Comparison of ENCODE assay signal across 8 cellular contexts in genomic region chr22:38203090-38203810, GRCh38. TPM values are rescaled to one million over a fixed set of nuclear protein-coding genes. Genes with fewer than 3 reads are reported as not detected.
DNase-seq lines count a peak whose midpoint lies in the region; ATAC-seq, FAIRE-seq and TF ChIP-seq lines count a peak whose summit lies in the region.

No MANE protein-coding gene starts in this region.

- TF ChIP-seq POLR2A in HepG2 (IDR thresholded peaks at IDR 0.05; ENCODE audit: insufficient read depth in 1 of 2, low read depth in 2 of 2, low read length in 2 of 2), result no peak
- no peak for TF ChIP-seq POLR2A in suprapubic skin (IDR thresholded peaks at IDR 0.05)

- H3K36me3 ChIP-seq in PC-3 (ENCODE audit: low read depth, low read length), result 0 out of 2 replicates have a peak, but pooled peaks cover under 1% of the 10 kb centered on the region
- peaks cover 6% of the 10 kb centered on the region in 2 experiments for H3K36me3 ChIP-seq in HepG2 (replicated peaks in 1 of 2; ENCODE audit: control insufficient read depth in 1 of 2, insufficient read depth in 2 of 2, low read length in 2 of 2)
- no peaks in the 10 kb centered on the region for H3K36me3 ChIP-seq in suprapubic skin

- H3F3A ChIP-seq in PC-3 (ENCODE audit: low read length, unreplicated experiment), result peaks cover 3% of the 10 kb centered on the region

- peak overlapping the region; percentile 92 for H3K9ac ChIP-seq in PC-3 (ENCODE audit: low read length)
- peak overlapping the region; percentile 98 for H3K9ac ChIP-seq in HepG2 (ENCODE audit: insufficient read depth, low read depth, low read length)

- H3K27me3 Mint-ChIP-seq in brain, result peaks cover 6% of the 10 kb centered on the region

- CTCF ChIA-PET in PC-3 (lab: Charles Lee) (no interaction called here), HepG2 (lab: Yijun Ruan, JAX; ENCODE audit: low intra/inter-chr PET ratio, low total read pairs) (no interaction called here)

- FAIRE-seq in HepG2 (lab: Jason Lieb, UNC), result no peak

- WGBS in HepG2 (ENCODE audit: low lambda C conversion rate), result 2% methylated on average over 10 of the region's 19 CpGs
- WGBS in suprapubic skin, result 18% methylated on average over 5 of the region's 19 CpGs

- TF ChIP-seq EP300 in HepG2 (IDR thresholded peaks at IDR 0.05; ENCODE audit: low read depth in 2 of 2, low read length in 2 of 2), result no peak
- TF ChIP-seq EP300 in HepG2 (CRISPR knock-in tag; IDR thresholded peaks at IDR 0.05; ENCODE audit: borderline replicate concordance), result no peak
- TF ChIP-seq EP300 in suprapubic skin (IDR thresholded peaks at IDR 0.05), result no peak

- POLR2A ChIA-PET in PC-3 (lab: Charles Lee; ENCODE audit: unreplicated experiment) (no interaction called here), HepG2 (lab: Yijun Ruan, JAX) (interaction anchor here (0.6 to 3.3 kb wide), 7 partner anchors 9 to 112 kb away, joined by 3 to 26 read pairs (median 3); partner anchors contain the start of gene PLA2G6)

- TSS peak; percentile 84 for BruUV-seq in PC-3 (replicated peaks; lab: Mats Ljungman, UMichigan)
- no TSS peak for BruUV-seq in HepG2 (replicated peaks; lab: Mats Ljungman, UMichigan)

- H3K4me2 ChIP-seq in PC-3 (ENCODE audit: low read length) (peak overlapping the region; percentile 97), HepG2 (ENCODE audit: low read depth, low read length) (peak overlapping the region; percentile 87)

- ATAC-seq in PC-3 (peak; percentile 45), HepG2 (peak; percentile 51), HG03521 (IDR thresholded peaks at IDR 0.05; ENCODE audit: unreplicated experiment) (no peak), GM19467 (IDR thresholded peaks at IDR 0.05; ENCODE audit: unreplicated experiment) (no peak)

- peak overlapping the region; percentile 80 for H3K27ac ChIP-seq in PC-3 (ENCODE audit: low read length)
- H3K27ac ChIP-seq in HepG2 (ENCODE audit: extremely low read length, insufficient read depth, low read length), result peak overlapping the region; percentile 90
- peak overlapping the region; percentile 100 for H3K27ac ChIP-seq in suprapubic skin

- H4K20me1 ChIP-seq in PC-3 (ENCODE audit: low read length) (peaks cover 48% of the 10 kb centered on the region), HepG2 (ENCODE audit: insufficient read depth, low read length) (peaks cover 49% of the 10 kb centered on the region; the same call in 1 of the 2 replicates)

- DNase-seq in NCI-H1436 (lab: John Stamatoyannopoulos, UW), result peak; percentile 41
- DNase-seq in NCI-H1436 treated with DMSO at 0.1 percent for 48 hours (lab: John Stamatoyannopoulos, UW), result no peak
- peak; percentile 60 for DNase-seq in PC-3
- DNase-seq in HepG2 (ENCODE audit: low spot score), result peak; percentile 46
- peak in 1 of 2 donors; percentile 80 for DNase-seq in suprapubic skin (ENCODE audit: low spot score in 2 of 2)

- H3K9me3 Mint-ChIP-seq in brain, result peaks cover 0 to 6% (median 0%) of the 10 kb centered on the region in 5 experiments

- peaks cover 56% of the 10 kb centered on the region for H3K79me2 ChIP-seq in PC-3 (ENCODE audit: low read length)
- peaks cover 53% of the 10 kb centered on the region for H3K79me2 ChIP-seq in HepG2 (ENCODE audit: insufficient read depth, low read length)

- H3K4me1 ChIP-seq in PC-3 (ENCODE audit: insufficient read depth, low read length) (peaks cover 14% of the 10 kb centered on the region), HepG2 (ENCODE audit: insufficient read depth, low read length) (peaks cover 46% of the 10 kb centered on the region), suprapubic skin (peaks cover 37% of the 10 kb centered on the region)

- intact Hi-C loops in PC-3 (cut with micrococcal nuclease) (no loop called here), HepG2 (cut with micrococcal nuclease; ENCODE audit: unreplicated experiment) (loop anchor here (5.0 kb wide), 1 partner anchor 91 kb away; the partner anchor contains the start of gene BAIAP2L2)

- H3K9me2 ChIP-seq in PC-3 (replicated peaks; ENCODE audit: low read length), result no peaks in the 10 kb centered on the region

- peak overlapping the region; percentile 85 to 89 (median 85) for H3K4me3 Mint-ChIP-seq in brain

- H3K9me3 ChIP-seq in PC-3 (ENCODE audit: low read length), result no peaks in the 10 kb centered on the region
- H3K9me3 ChIP-seq in HepG2 (ENCODE audit: low read length), result no peaks in the 10 kb centered on the region
- no peaks in the 10 kb centered on the region for H3K9me3 ChIP-seq in suprapubic skin

- no peaks in the 10 kb centered on the region for H3K27me3 ChIP-seq in PC-3 (ENCODE audit: low read length)
- no peaks in the 10 kb centered on the region for H3K27me3 ChIP-seq in HepG2 (ENCODE audit: control insufficient read depth in 1 of 2, insufficient read depth in 2 of 2, low read length in 2 of 2)
- H3K27me3 ChIP-seq in suprapubic skin, result no peaks in the 10 kb centered on the region

- TF ChIP-seq CTCF in PC-3 (conservative IDR thresholded peaks at IDR 0.05; ENCODE audit: low read depth, low read length) (no peak), brain (conservative IDR thresholded peaks at IDR 0.05) (no peak), HepG2 (CRISPR knock-in tag; IDR thresholded peaks at IDR 0.05) (no peak), suprapubic skin (IDR thresholded peaks at IDR 0.05) (no peak)

- in situ Hi-C loops in HepG2 (cut with HindIII; ENCODE audit: extremely low pct_ligation_motif_present, low pct_unique_long_range_greater_than_20kb), result loop anchor here (10.0 kb wide), 1 partner anchor 88 kb away; the partner anchor contains the start of gene BAIAP2L2

- H3K4me3 ChIP-seq in PC-3 (ENCODE audit: low read length) (peak overlapping the region; percentile 99), HepG2 (replicated peaks in 1 of 3; ENCODE audit: insufficient read depth in 1 of 3, low read depth in 2 of 3, low read length in 3 of 3) (peak overlapping the region; percentile 78 to 88 (median 83)), suprapubic skin (peak overlapping the region; percentile 95)

- H3K4me1 Mint-ChIP-seq in brain, result peaks cover 37% of the 10 kb centered on the region

- peak overlapping the region in 4 of 5 experiments; percentile 41 to 74 (median 52) for H3K27ac Mint-ChIP-seq in brain

- no peak overlapping the region for H2AFZ ChIP-seq in PC-3 (ENCODE audit: low read length)
- H2AFZ ChIP-seq in HepG2 (ENCODE audit: low read length), result no peak overlapping the region

- H3K36me3 Mint-ChIP-seq in brain, result peaks cover 3% of the 10 kb centered on the region

- TF ChIP-seq RAD21 in HepG2 (CRISPR knock-in tag; IDR thresholded peaks at IDR 0.05), result no peak

RNA-seq across cellular contexts. Expression of gene MAFF, which starts 1.5 kb away (rescaled TPM):
- total RNA-seq in PC-3 (2014; rRNA removed) (72.6 and 112 TPM in 2 replicates), HepG2 (2016; rRNA removed; fragmentation: Illumina TruSeq; extraction: Trizol) (3.1 and 5.4 TPM in 2 replicates), suprapubic skin (10 to 100 TPM; 27.3 to 70.1 (median 52.8) TPM)
- polyA plus RNA-seq in brain (ENCODE audit: insufficient read depth, low read depth, low replicate concordance) (10.5 TPM), HepG2 (2011; rRNA removed) (14.3 and 17.1 TPM in 2 replicates)
- total RNA-seq in HepG2 (2016; cell fraction: cytosol; rRNA removed; fragmentation: Illumina TruSeq; extraction: Trizol; ENCODE audit: low read depth), result 1.1 and 1.3 TPM in 2 replicates
- 3.7 and 5.5 TPM in 2 replicates for total RNA-seq in HepG2 (2016; cell fraction: insoluble cytoplasmic fraction; rRNA removed; fragmentation: Illumina TruSeq; extraction: Trizol)
- 2.3 and 2.5 TPM in 2 replicates for total RNA-seq in HepG2 (2016; cell fraction: membrane; rRNA removed; fragmentation: Illumina TruSeq; extraction: Trizol)
- 4.4 and 6.4 TPM in 2 replicates for total RNA-seq in HepG2 (2016; cell fraction: nucleus; rRNA removed; fragmentation: Illumina TruSeq; extraction: Trizol)
- polyA plus RNA-seq in HepG2 (2011; cell fraction: cytosol; rRNA removed), result 15.6 and 18.3 TPM in 2 replicates
- 15.7 and 16.6 TPM in 2 replicates for polyA plus RNA-seq in HepG2 (2011; cell fraction: nucleus; rRNA removed)
- polyA plus RNA-seq in HepG2 (2012), result 12.4 and 26.2 TPM in 2 replicates
- polyA plus RNA-seq in HepG2 (2016; cell fraction: cytosol; fragmentation: Illumina TruSeq; extraction: Trizol; ENCODE audit: low read depth), result 0.70 and 0.71 TPM in 2 replicates
- polyA plus RNA-seq in HepG2 (2016; cell fraction: insoluble cytoplasmic fraction; fragmentation: Illumina TruSeq; extraction: Trizol; ENCODE audit: low read depth), result 3.5 and 3.7 TPM in 2 replicates
- 1.2 and 1.9 TPM in 2 replicates for polyA plus RNA-seq in HepG2 (2016; cell fraction: membrane; fragmentation: Illumina TruSeq; extraction: Trizol; ENCODE audit: low read depth)
- 7.1 and 7.9 TPM in 2 replicates for polyA plus RNA-seq in HepG2 (2016; cell fraction: nucleus; fragmentation: Illumina TruSeq; extraction: Trizol; ENCODE audit: insufficient read depth, low read depth)
- 2.5 and 12.3 TPM in 2 replicates for polyA minus RNA-seq in HepG2 (2011; rRNA and poly(A)+ RNA removed; ENCODE audit: low replicate concordance)
- 11.3 and 12.8 TPM in 2 replicates for polyA minus RNA-seq in HepG2 (2011; cell fraction: cytosol; rRNA and poly(A)+ RNA removed)
- 7.3 and 8.1 TPM in 2 replicates for polyA minus RNA-seq in HepG2 (2011; cell fraction: nucleus; rRNA and poly(A)+ RNA removed)

RNA-seq across cellular contexts. Expression of gene PLA2G6, which starts 21.6 kb away (rescaled TPM):
- total RNA-seq in PC-3 (2014; rRNA removed), result 6.0 and 6.3 TPM in 2 replicates
- 30.3 TPM for polyA plus RNA-seq in brain (ENCODE audit: insufficient read depth, low read depth, low replicate concordance)
- 1.8 and 4.8 TPM in 2 replicates for total RNA-seq in HepG2 (2016; rRNA removed; fragmentation: Illumina TruSeq; extraction: Trizol)
- total RNA-seq in HepG2 (2016; cell fraction: cytosol; rRNA removed; fragmentation: Illumina TruSeq; extraction: Trizol; ENCODE audit: low read depth), result 0.61 and 0.71 TPM in 2 replicates
- total RNA-seq in HepG2 (2016; cell fraction: insoluble cytoplasmic fraction; rRNA removed; fragmentation: Illumina TruSeq; extraction: Trizol), result 1.9 and 5.2 TPM in 2 replicates
- total RNA-seq in HepG2 (2016; cell fraction: membrane; rRNA removed; fragmentation: Illumina TruSeq; extraction: Trizol), result 1.3 TPM in 2 replicates
- total RNA-seq in HepG2 (2016; cell fraction: nucleus; rRNA removed; fragmentation: Illumina TruSeq; extraction: Trizol), result 8.4 and 11.2 TPM in 2 replicates
- polyA plus RNA-seq in HepG2 (2011; rRNA removed), result 11.5 and 12.3 TPM in 2 replicates
- 2.7 and 3.9 TPM in 2 replicates for polyA plus RNA-seq in HepG2 (2011; cell fraction: cytosol; rRNA removed)
- polyA plus RNA-seq in HepG2 (2011; cell fraction: nucleus; rRNA removed), result 73.3 and 101 TPM in 2 replicates
- 6.5 and 7.3 TPM in 2 replicates for polyA plus RNA-seq in HepG2 (2012)
- polyA plus RNA-seq in HepG2 (2016; cell fraction: cytosol; fragmentation: Illumina TruSeq; extraction: Trizol; ENCODE audit: low read depth), result 0.44 and 0.53 TPM in 2 replicates
- polyA plus RNA-seq in HepG2 (2016; cell fraction: insoluble cytoplasmic fraction; fragmentation: Illumina TruSeq; extraction: Trizol; ENCODE audit: low read depth), result 0.96 and 1.7 TPM in 2 replicates
- 0.88 and 1.6 TPM in 2 replicates for polyA plus RNA-seq in HepG2 (2016; cell fraction: membrane; fragmentation: Illumina TruSeq; extraction: Trizol; ENCODE audit: low read depth)
- 22.2 and 23.2 TPM in 2 replicates for polyA plus RNA-seq in HepG2 (2016; cell fraction: nucleus; fragmentation: Illumina TruSeq; extraction: Trizol; ENCODE audit: insufficient read depth, low read depth)
- polyA minus RNA-seq in HepG2 (2011; rRNA and poly(A)+ RNA removed; ENCODE audit: low replicate concordance), result 27.4 and 36.9 TPM in 2 replicates
- polyA minus RNA-seq in HepG2 (2011; cell fraction: cytosol; rRNA and poly(A)+ RNA removed), result 2.6 and 3.8 TPM in 2 replicates
- polyA minus RNA-seq in HepG2 (2011; cell fraction: nucleus; rRNA and poly(A)+ RNA removed), result 21.3 and 31.8 TPM in 2 replicates
- 100 to 1,000 TPM in 1 of 4 donors, 10 to 100 TPM in 3; 49.7 to 178 (median 92.9) TPM for total RNA-seq in suprapubic skin

Comparison
In these comparisons a context has a peak if more than half of its experiments do, and no peak if none do; other contexts are left out.
1. ATAC-seq: peak in PC-3 (single experiment) and HepG2 (single experiment); none in HG03521 (single experiment) and GM19467 (single experiment).
2. Peak in every context shown above with its lines, with median percentiles within 50 percentile points of each other: H3K27ac ChIP-seq and H3K4me3 ChIP-seq.